Comparison of ENCODE assay signal across 10 cellular contexts in the genomic region with DNA sequence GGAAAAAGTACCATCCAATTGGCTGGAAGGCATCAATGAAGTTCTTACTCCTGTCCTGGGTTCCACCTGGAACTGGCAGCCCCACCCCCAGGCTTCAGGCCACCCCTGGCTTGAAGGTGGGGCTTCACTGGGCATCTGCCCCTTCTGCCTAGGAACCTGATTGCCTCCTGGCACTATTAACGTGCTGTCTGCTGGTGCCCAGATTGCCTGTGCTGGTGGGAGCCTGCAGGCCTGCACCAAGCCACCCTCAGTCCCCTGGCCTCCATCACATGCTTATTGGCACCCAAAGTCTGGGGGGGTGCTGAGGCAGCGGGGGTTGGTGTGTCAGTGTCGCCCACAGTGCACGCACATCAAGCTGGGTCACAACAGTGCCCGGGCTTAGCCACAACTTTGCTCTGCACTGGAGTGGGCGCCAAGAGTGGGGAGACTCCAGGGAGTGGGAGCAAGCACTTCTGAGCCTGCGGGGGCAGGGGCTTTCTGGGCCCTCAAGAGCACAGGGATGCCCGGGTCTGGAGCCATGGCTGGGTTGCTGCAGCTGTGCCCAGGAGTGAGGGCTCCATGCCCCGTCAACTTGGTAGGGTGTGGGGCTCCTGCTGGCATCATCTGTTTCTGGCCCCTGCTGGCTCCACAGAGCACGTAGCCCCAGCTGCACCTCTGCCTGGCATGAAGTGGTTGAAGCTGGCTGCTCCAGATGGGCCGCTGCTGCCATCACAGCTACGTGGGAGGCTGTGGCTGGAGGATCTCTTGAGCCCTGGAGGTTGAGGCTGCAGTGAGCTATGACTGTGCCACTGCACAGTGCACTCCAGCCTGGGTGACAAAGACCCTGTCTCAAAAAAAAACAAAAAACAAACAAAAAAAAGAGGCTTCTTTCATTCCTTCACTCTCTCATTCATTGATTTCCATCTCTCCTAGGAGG. TPM values are rescaled to one million over a fixed set of nuclear protein-coding genes. Genes with fewer than 3 reads are reported as not detected.
DNase-seq lines count a peak whose midpoint lies in the region; ATAC-seq and TF ChIP-seq lines count a peak whose summit lies in the region.
"Had no signal": no experiment of that assay in that cellular context is flagged by ENCODE, and none has a peak within 500 bp of the region (broad histone marks: within the 10 kb centered on the region; RNA-seq: fewer than 3 reads in every experiment).

No MANE protein-coding gene starts in this region.

- no peak for ATAC-seq in psoas muscle

- intact Hi-C loops in psoas muscle (cut with DNase I): no loop called here
- intact Hi-C loops in activated T-helper 2 cell treated with anti-CD3 and anti-CD28 coated beads, Interferon-gamma antibody, Interleukin-2, Interleukin-4, amounts not matched to agents 10 μg/mL and 5 μg/mL and 100 μg/mL, durations not matched to agents 14 hours and 24 hours and 36 hours (cut with micrococcal nuclease): no loop called here

- H3K27me3 Mint-ChIP-seq in activated T-helper 2 cell treated with anti-CD3 and anti-CD28 coated beads, Interferon-gamma antibody, Interleukin-2, Interleukin-4, amounts not matched to agents 10 μg/mL and 5 μg/mL and 100 μg/mL, durations not matched to agents 14 hours and 24 hours and 36 hours (ENCODE audit: low read depth): no peaks in the 10 kb centered on the region
- H3K27me3 Mint-ChIP-seq: naive B cell had no signal

- no peak overlapping the region for H3K4me3 Mint-ChIP-seq in activated T-helper 2 cell treated with anti-CD3 and anti-CD28 coated beads, Interferon-gamma antibody, Interleukin-2, Interleukin-4, amounts not matched to agents 10 μg/mL and 5 μg/mL and 100 μg/mL, durations not matched to agents 14 hours and 24 hours and 36 hours (ENCODE audit: low read depth)

- H3K27me3 ChIP-seq in H7 (ENCODE audit: control insufficient read depth, insufficient read depth, low read length) (no peaks in the 10 kb centered on the region), SJSA1 (replicated peaks) (no peaks in the 10 kb centered on the region), psoas muscle (ENCODE audit: insufficient read depth in 3 of 3, low read length in 2 of 3) (no peaks in the 10 kb centered on the region)

- H3K9me3 ChIP-seq in SJSA1 (replicated peaks) (no peaks in the 10 kb centered on the region), psoas muscle (no peaks in the 10 kb centered on the region)

- H3K36me3 ChIP-seq in H7 (replicated peaks; ENCODE audit: control insufficient read depth, insufficient read depth, low read length) (no peaks in the 10 kb centered on the region), SJSA1 (peaks cover 6% of the 10 kb centered on the region; the same call in 1 of the 2 replicates), psoas muscle (ENCODE audit: insufficient read depth in 1 of 2, low read depth in 1 of 2) (no peaks in the 10 kb centered on the region)

- WGBS in psoas muscle, 3 donors: 83 to 87% (median 86%) methylated on average over 12 of the region's 12 CpGs

- peaks cover 9% of the 10 kb centered on the region for H3K36me3 Mint-ChIP-seq in activated T-helper 2 cell treated with anti-CD3 and anti-CD28 coated beads, Interferon-gamma antibody, Interleukin-2, Interleukin-4, amounts not matched to agents 10 μg/mL and 5 μg/mL and 100 μg/mL, durations not matched to agents 14 hours and 24 hours and 36 hours (ENCODE audit: low read depth)
- H3K36me3 Mint-ChIP-seq: naive B cell had no signal

- TF ChIP-seq CTCF in fibroblast of villous mesenchyme (IDR thresholded peaks at IDR 0.05; ENCODE audit: insufficient read depth, low read depth, low read length): no peak
- TF ChIP-seq CTCF in psoas muscle (IDR thresholded peaks at IDR 0.05): no peak
- TF ChIP-seq CTCF in GM13977 (IDR thresholded peaks at IDR 0.05; ENCODE audit: extremely low read depth, insufficient read depth, missing control alignments): no peak

- DNase-seq in H7 (no peak), SJSA1 (ENCODE audit: low read depth in 1 of 2, low spot score in 2 of 2) (no peak), fibroblast of villous mesenchyme (ENCODE audit: low read depth) (no peak), psoas muscle (no peak), GM13977 (ENCODE audit: low spot score) (no peak), HuH-7.5 (ENCODE audit: low spot score) (no peak), ureter (ENCODE audit: low spot score) (no peak)
- DNase-seq in activated T-helper 2 cell treated with anti-CD3 and anti-CD28 coated beads, Interferon-gamma antibody, Interleukin-2, Interleukin-4, amounts not matched to agents 10 μg/mL and 5 μg/mL and 100 μg/mL, durations not matched to agents 14 hours and 24 hours and 36 hours (ENCODE audit: low spot score): no peak
- DNase-seq: naive B cell, NCI-H2081 treated with DMSO at 0.1 percent for 48 hours had no signal

- H3K4me1 Mint-ChIP-seq in activated T-helper 2 cell treated with anti-CD3 and anti-CD28 coated beads, Interferon-gamma antibody, Interleukin-2, Interleukin-4, amounts not matched to agents 10 μg/mL and 5 μg/mL and 100 μg/mL, durations not matched to agents 14 hours and 24 hours and 36 hours (ENCODE audit: low read depth): peaks cover 13% of the 10 kb centered on the region

- H3K27ac ChIP-seq in SJSA1: peak overlapping the region; percentile 70
- H3K27ac ChIP-seq in psoas muscle: peak overlapping the region; percentile 58

- H3K4me1 ChIP-seq in SJSA1 (replicated peaks): peaks cover 21% of the 10 kb centered on the region
- peaks cover 4% of the 10 kb centered on the region for H3K4me1 ChIP-seq in psoas muscle

- no peak overlapping the region for H3K27ac Mint-ChIP-seq in activated T-helper 2 cell treated with anti-CD3 and anti-CD28 coated beads, Interferon-gamma antibody, Interleukin-2, Interleukin-4, amounts not matched to agents 10 μg/mL and 5 μg/mL and 100 μg/mL, durations not matched to agents 14 hours and 24 hours and 36 hours

- in situ Hi-C loops in GM13977 (cut with MboI; ENCODE audit: low pct_unique_long_range_greater_than_20kb, low sequenced_read_pairs, unreplicated experiment): loop anchor here (25.0 kb wide), 1 partner anchor 265 kb away; a partner anchor contains a TSS

- H3K9me3 Mint-ChIP-seq in activated T-helper 2 cell treated with anti-CD3 and anti-CD28 coated beads, Interferon-gamma antibody, Interleukin-2, Interleukin-4, amounts not matched to agents 10 μg/mL and 5 μg/mL and 100 μg/mL, durations not matched to agents 14 hours and 24 hours and 36 hours: no peaks in the 10 kb centered on the region

- H3K4me3 ChIP-seq in H7 (ENCODE audit: insufficient read depth, low read depth, low read length) (peak overlapping the region; percentile 63), SJSA1 (peak overlapping the region; percentile 41), fibroblast of villous mesenchyme (ENCODE audit: low read depth, low read length) (peak overlapping the region; percentile 58), psoas muscle (peak overlapping the region; percentile 47)

RNA-seq across cellular contexts. Expression of a gene that starts 4.2 kb away (rescaled TPM):
- 14.4 and 14.5 TPM in 2 replicates for total RNA-seq in H7 (2014; rRNA removed; shearing (Covaris generic))
- 3.4 and 6.4 TPM in 2 replicates for total RNA-seq in SJSA1 (2014; rRNA removed; shearing (Covaris generic))
- total RNA-seq in fibroblast of villous mesenchyme (6.9 and 10.0 TPM in 2 replicates), psoas muscle (100 to 1,000 TPM in 1 of 4 donors, 10 to 100 TPM in 3; 80.3 to 102 (median 95.6) TPM), ureter (28.9 TPM)
- polyA plus RNA-seq in psoas muscle: 100 to 1,000 TPM; 134 to 246 (median 156) TPM
- total RNA-seq in activated T-helper 2 cell treated with anti-CD3 and anti-CD28 coated beads, Interferon-gamma antibody, Interleukin-2, Interleukin-4, amounts not matched to agents 10 μg/mL and 5 μg/mL and 100 μg/mL, durations not matched to agents 14 hours and 24 hours and 36 hours: 48.4 and 55.3 TPM in 2 replicates

RNA-seq across cellular contexts. Expression of a gene that starts 16.1 kb away (rescaled TPM):
- total RNA-seq in H7 (2014; rRNA removed; shearing (Covaris generic)): 25.0 and 25.6 TPM in 2 replicates
- total RNA-seq in SJSA1 (2014; rRNA removed; shearing (Covaris generic)): 16.1 and 29.2 TPM in 2 replicates
- total RNA-seq in fibroblast of villous mesenchyme: 17.4 and 24.6 TPM in 2 replicates
- 100 to 1,000 TPM in 3 of 4 donors, 10 to 100 TPM in 1; 84.4 to 218 (median 145) TPM for total RNA-seq in psoas muscle
- 100 to 1,000 TPM in 2 of 3 donors, 10 to 100 TPM in 1; 93.0 to 312 (median 182) TPM for polyA plus RNA-seq in psoas muscle
- total RNA-seq in ureter: 34.2 TPM
- 41.3 and 42.4 TPM in 2 replicates for total RNA-seq in activated T-helper 2 cell treated with anti-CD3 and anti-CD28 coated beads, Interferon-gamma antibody, Interleukin-2, Interleukin-4, amounts not matched to agents 10 μg/mL and 5 μg/mL and 100 μg/mL, durations not matched to agents 14 hours and 24 hours and 36 hours

RNA-seq across cellular contexts. Expression of a gene that starts 48.4 kb away (rescaled TPM):
- 3.9 and 4.6 TPM in 2 replicates for total RNA-seq in H7 (2014; rRNA removed; shearing (Covaris generic))
- total RNA-seq in SJSA1 (2014; rRNA removed; shearing (Covaris generic)): 1.5 and 6.5 TPM in 2 replicates
- total RNA-seq in fibroblast of villous mesenchyme: 6.0 and 8.1 TPM in 2 replicates
- total RNA-seq in psoas muscle: 1 to 10 TPM; 3.1 to 4.6 (median 4.3) TPM
- polyA plus RNA-seq in psoas muscle: 1 to 10 TPM; 2.5 to 5.5 (median 4.2) TPM
- 13.4 TPM for total RNA-seq in ureter
- total RNA-seq in activated T-helper 2 cell treated with anti-CD3 and anti-CD28 coated beads, Interferon-gamma antibody, Interleukin-2, Interleukin-4, amounts not matched to agents 10 μg/mL and 5 μg/mL and 100 μg/mL, durations not matched to agents 14 hours and 24 hours and 36 hours: 0.59 and 1.2 TPM in 2 replicates
